In genomic region chr15:64597469-64597806, GRCh38 we compare ENCODE assay signal across 10 cellular contexts.
DNase-seq lines count a peak whose midpoint lies in the region; ATAC-seq, FAIRE-seq and TF ChIP-seq lines count a peak whose summit lies in the region.
"Had no signal": no experiment of that assay in that cellular context is flagged by ENCODE, and none has a peak within 500 bp of the region (broad histone marks: within the 10 kb centered on the region; RNA-seq: fewer than 3 reads in every experiment).

No MANE protein-coding gene starts in this region.

- peak overlapping the region in 1 of 4 donors; percentile 22 for H3K27ac ChIP-seq in body of pancreas
- peak overlapping the region; percentile 98 for H3K27ac ChIP-seq in neural cell (ENCODE audit: low read length)
- H3K27ac ChIP-seq: gastrocnemius medialis, vagina had no signal

- H3K4me1 ChIP-seq in Loucy (ENCODE audit: insufficient read depth, low read length, poor library complexity, severe bottlenecking): peaks cover 21% of the 10 kb centered on the region
- H3K4me1 ChIP-seq in body of pancreas: peaks cover 22% of the 10 kb centered on the region

- TF ChIP-seq CTCF in Loucy (conservative IDR thresholded peaks at IDR 0.05; ENCODE audit: low read length) (no peak), body of pancreas (IDR thresholded peaks at IDR 0.05) (no peak), neural cell (IDR thresholded peaks at IDR 0.05; ENCODE audit: poor library complexity, severe bottlenecking) (no peak), D721Med (IDR thresholded peaks at IDR 0.05; ENCODE audit: insufficient read depth, missing control alignments) (no peak)

- H3K36me3 ChIP-seq in Loucy (ENCODE audit: insufficient read depth, low read length) (no peaks in the 10 kb centered on the region), body of pancreas (replicated peaks in 1 of 2; ENCODE audit: insufficient read depth in 1 of 2, low read depth in 2 of 2) (no peaks in the 10 kb centered on the region), neural cell (ENCODE audit: insufficient read depth, low read length) (no peaks in the 10 kb centered on the region)
- H3K36me3 ChIP-seq: gastrocnemius medialis, vagina had no signal

- peak; percentile 15 for ATAC-seq in body of pancreas
- ATAC-seq in GM18519 (IDR thresholded peaks at IDR 0.05; ENCODE audit: low FRiP score, unreplicated experiment): no peak
- ATAC-seq: gastrocnemius medialis had no signal

- H3K27me3 ChIP-seq in Loucy (ENCODE audit: insufficient read depth, low read length, poor library complexity, severe bottlenecking) (no peaks in the 10 kb centered on the region), body of pancreas (no peaks in the 10 kb centered on the region), neural cell (ENCODE audit: insufficient read depth, low read depth, low read length) (no peaks in the 10 kb centered on the region)
- H3K27me3 ChIP-seq: gastrocnemius medialis, vagina had no signal

- no peak for FAIRE-seq in D721Med (lab: Jason Lieb, UNC)

- no peak for TF ChIP-seq RAD21 in neural cell (conservative IDR thresholded peaks at IDR 0.05)

- WGBS in body of pancreas, 2 donors: 0 to 11% methylated on average over 1 of the region's 1 CpG

- H4K20me1 ChIP-seq in Loucy (ENCODE audit: insufficient read depth, low read length, poor library complexity, severe bottlenecking) (peaks cover 41% of the 10 kb centered on the region), neural cell (ENCODE audit: insufficient read depth) (no peaks in the 10 kb centered on the region)

- TF ChIP-seq EP300 in neural cell (conservative IDR thresholded peaks at IDR 0.05; ENCODE audit: poor library complexity, severe bottlenecking): peak; percentile 4

- intact Hi-C loops in body of pancreas (cut with DNase I): no loop called here

- H3K9me2 ChIP-seq in Loucy (replicated peaks; ENCODE audit: low read depth, low read length) (no peaks in the 10 kb centered on the region), neural cell (ENCODE audit: insufficient read depth, low read length) (no peaks in the 10 kb centered on the region)

- H3K4me3 ChIP-seq in Loucy (ENCODE audit: low read length, poor library complexity, severe bottlenecking): no peak overlapping the region
- no peak overlapping the region for H3K4me3 ChIP-seq in body of pancreas
- H3K4me3 ChIP-seq in neural cell (ENCODE audit: low read length): peak overlapping the region; percentile 62

- no peaks in the 10 kb centered on the region for H3K9me3 ChIP-seq in Loucy (ENCODE audit: insufficient read depth, low read depth, low read length)
- no peaks in the 10 kb centered on the region for H3K9me3 ChIP-seq in body of pancreas
- H3K9me3 ChIP-seq in neural cell (ENCODE audit: low read length): no peaks in the 10 kb centered on the region
- H3K9me3 ChIP-seq: gastrocnemius medialis, vagina had no signal

- H2AFZ ChIP-seq in Loucy (ENCODE audit: low read length) (no peak overlapping the region), neural cell (ENCODE audit: low read depth, low read length) (peak overlapping the region; percentile 9)

- H3K4me2 ChIP-seq in Loucy (ENCODE audit: low read depth, low read length, poor library complexity, severe bottlenecking) (peak overlapping the region; percentile 35), neural cell (ENCODE audit: low read length) (peak overlapping the region; percentile 79)

- H3F3A ChIP-seq in Loucy (ENCODE audit: low read depth): peaks cover 16% of the 10 kb centered on the region
- H3F3A ChIP-seq in neural cell (ENCODE audit: insufficient read depth, low read length, poor library complexity, severe bottlenecking): no peaks in the 10 kb centered on the region

- TF ChIP-seq POLR2A in body of pancreas (IDR thresholded peaks at IDR 0.05): no peak

- no peak overlapping the region for H3K9ac ChIP-seq in Loucy (ENCODE audit: low read depth, low read length, poor library complexity, severe bottlenecking)
- peak overlapping the region; percentile 64 for H3K9ac ChIP-seq in neural cell (ENCODE audit: low read length)

- H3K79me2 ChIP-seq in Loucy (ENCODE audit: insufficient read depth, low read length) (peaks cover 63% of the 10 kb centered on the region), neural cell (replicated peaks; ENCODE audit: insufficient read depth, low read length) (peaks cover 72% of the 10 kb centered on the region)

- DNase-seq in NCI-H345 (lab: John Stamatoyannopoulos, UW) (peak; percentile 52), NCI-H345 treated with DMSO at 0.1 percent for 48 hours (lab: John Stamatoyannopoulos, UW; ENCODE audit: unreplicated experiment) (no peak), body of pancreas (no peak), D721Med (ENCODE audit: insufficient read length, low spot score) (no peak)
- DNase-seq in activated CD4-positive, CD25-positive, alpha-beta regulatory T cell treated with anti-CD3 and anti-CD28 coated beads, Interleukin-2, amount 50 U/mL, for 72 hours: no peak
- DNase-seq: gastrocnemius medialis had no signal

TF ChIP-seq in neural cell, 6 proteins besides CTCF, POLR2A, EP300 and RAD21:
- TF ChIP-seq, protein P1, sequence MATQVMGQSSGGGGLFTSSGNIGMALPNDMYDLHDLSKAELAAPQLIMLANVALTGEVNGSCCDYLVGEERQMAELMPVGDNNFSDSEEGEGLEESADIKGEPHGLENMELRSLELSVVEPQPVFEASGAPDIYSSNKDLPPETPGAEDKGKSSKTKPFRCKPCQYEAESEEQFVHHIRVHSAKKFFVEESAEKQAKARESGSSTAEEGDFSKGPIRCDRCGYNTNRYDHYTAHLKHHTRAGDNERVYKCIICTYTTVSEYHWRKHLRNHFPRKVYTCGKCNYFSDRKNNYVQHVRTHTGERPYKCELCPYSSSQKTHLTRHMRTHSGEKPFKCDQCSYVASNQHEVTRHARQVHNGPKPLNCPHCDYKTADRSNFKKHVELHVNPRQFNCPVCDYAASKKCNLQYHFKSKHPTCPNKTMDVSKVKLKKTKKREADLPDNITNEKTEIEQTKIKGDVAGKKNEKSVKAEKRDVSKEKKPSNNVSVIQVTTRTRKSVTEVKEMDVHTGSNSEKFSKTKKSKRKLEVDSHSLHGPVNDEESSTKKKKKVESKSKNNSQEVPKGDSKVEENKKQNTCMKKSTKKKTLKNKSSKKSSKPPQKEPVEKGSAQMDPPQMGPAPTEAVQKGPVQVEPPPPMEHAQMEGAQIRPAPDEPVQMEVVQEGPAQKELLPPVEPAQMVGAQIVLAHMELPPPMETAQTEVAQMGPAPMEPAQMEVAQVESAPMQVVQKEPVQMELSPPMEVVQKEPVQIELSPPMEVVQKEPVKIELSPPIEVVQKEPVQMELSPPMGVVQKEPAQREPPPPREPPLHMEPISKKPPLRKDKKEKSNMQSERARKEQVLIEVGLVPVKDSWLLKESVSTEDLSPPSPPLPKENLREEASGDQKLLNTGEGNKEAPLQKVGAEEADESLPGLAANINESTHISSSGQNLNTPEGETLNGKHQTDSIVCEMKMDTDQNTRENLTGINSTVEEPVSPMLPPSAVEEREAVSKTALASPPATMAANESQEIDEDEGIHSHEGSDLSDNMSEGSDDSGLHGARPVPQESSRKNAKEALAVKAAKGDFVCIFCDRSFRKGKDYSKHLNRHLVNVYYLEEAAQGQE (IDR thresholded peaks at IDR 0.05; ENCODE audit: borderline replicate concordance): no peak
- TF ChIP-seq MXI1 (conservative IDR thresholded peaks at IDR 0.05; ENCODE audit: poor library complexity, severe bottlenecking): peak; percentile 37
